ENCODE assay signal across 22 cellular contexts in the genomic region with DNA sequence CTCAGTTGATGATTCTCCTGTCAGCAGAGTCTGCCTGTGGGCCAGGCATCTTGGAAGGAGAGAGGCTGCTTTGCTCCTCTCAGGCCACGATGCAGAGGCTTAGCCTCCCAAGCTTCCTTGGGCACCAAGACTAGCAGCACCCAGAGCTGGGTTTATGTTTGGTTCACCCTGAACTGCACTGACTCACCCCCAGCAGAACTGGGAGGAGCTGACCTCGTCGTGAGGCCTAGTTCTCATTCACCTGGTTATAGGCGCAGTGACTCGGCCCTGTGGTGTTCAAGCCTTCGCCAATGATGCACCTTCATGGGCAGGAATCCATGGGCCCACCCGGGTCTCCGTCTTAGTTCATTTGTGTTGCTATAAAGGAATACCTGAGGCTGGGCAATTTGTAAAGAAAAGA.
"Had no signal": no experiment of that assay in that cellular context is flagged by ENCODE, and none has a peak within 500 bp of the region (broad histone marks: within the 10 kb centered on the region; RNA-seq: fewer than 3 reads in every experiment).

No MANE protein-coding gene starts in this region.

- ATAC-seq: right cardiac atrium had no signal

- FAIRE-seq: endothelial cell of umbilical vein had no signal

- DNase-seq: activated B cell treated with CpG ODN at 0.5 μM for 24 hours; activated CD4-positive, alpha-beta T cell treated with anti-CD3 and anti-CD28 coated beads for 4 hours; activated CD8-positive, alpha-beta memory T cell treated with anti-CD3 and anti-CD28 coated beads, Interleukin-2, amount 50 U/mL, for 4 hours; activated gamma-delta T cell; activated T-cell treated with anti-CD3 and anti-CD28 coated beads, Interleukin-2, amount 50 U/mL, for 48 hours; adrenal gland; effector CD8-positive, alpha-beta T cell; hypothalamus; islet precursor cell; midbrain; nephron progenitor cell; right cardiac atrium; stimulated activated CD4-positive, alpha-beta T cell treated with anti-CD3 and anti-CD28 coated beads, Interleukin-2, amount 100 ng/mL, for 24 hours; upper lobe of left lung had no signal

- H3K4me3 ChIP-seq: adrenal gland, lung, prostate gland, SK-N-MC, suprapubic skin, upper lobe of left lung had no signal

- H3K9me3 Mint-ChIP-seq: activated B cell treated with CpG ODN at 0.5 μM for 24 hours; activated naive CD4-positive, alpha-beta T cell treated with anti-CD3 and anti-CD28 coated beads, Interleukin-2, amount 50 U/mL, for 24 hours; dendritic cell treated with granulocyte-macrophage colony-stimulating factor and Interleukin-4, amounts not matched to agents 40 ng/mL and 50 ng/mL, for 4 days; nephron progenitor cell; stimulated activated naive CD8-positive, alpha-beta T cell treated with anti-CD3 and anti-CD28 coated beads, Interleukin-15, Interleukin-2, amounts not matched to agents 100 ng/mL and 50 ng/mL, for 24 hours had no signal

- H3K27me3 Mint-ChIP-seq: activated B cell treated with CpG ODN at 0.5 μM for 24 hours; activated naive CD4-positive, alpha-beta T cell treated with anti-CD3 and anti-CD28 coated beads, Interleukin-2, amount 50 U/mL, for 24 hours; dendritic cell treated with granulocyte-macrophage colony-stimulating factor and Interleukin-4, amounts not matched to agents 40 ng/mL and 50 ng/mL, for 4 days; stimulated activated naive CD8-positive, alpha-beta T cell treated with anti-CD3 and anti-CD28 coated beads, Interleukin-15, Interleukin-2, amounts not matched to agents 100 ng/mL and 50 ng/mL, for 24 hours had no signal

- H3K36me3 ChIP-seq: adrenal gland, prostate gland, suprapubic skin, upper lobe of left lung had no signal

- H3K4me1 Mint-ChIP-seq: activated naive CD4-positive, alpha-beta T cell treated with anti-CD3 and anti-CD28 coated beads, Interleukin-2, amount 50 U/mL, for 24 hours had no signal

- H3K27ac ChIP-seq: prostate gland, SK-N-MC, suprapubic skin had no signal

- H3K4me3 Mint-ChIP-seq: activated B cell treated with CpG ODN at 0.5 μM for 24 hours; activated naive CD4-positive, alpha-beta T cell treated with anti-CD3 and anti-CD28 coated beads, Interleukin-2, amount 50 U/mL, for 24 hours; dendritic cell treated with granulocyte-macrophage colony-stimulating factor and Interleukin-4, amounts not matched to agents 40 ng/mL and 50 ng/mL, for 4 days; nephron progenitor cell; stimulated activated naive CD8-positive, alpha-beta T cell treated with anti-CD3 and anti-CD28 coated beads, Interleukin-15, Interleukin-2, amounts not matched to agents 100 ng/mL and 50 ng/mL, for 24 hours had no signal

- H3K9me3 ChIP-seq: adrenal gland, prostate gland, suprapubic skin, upper lobe of left lung had no signal

- H3K27ac Mint-ChIP-seq: activated B cell treated with CpG ODN at 0.5 μM for 24 hours; activated naive CD4-positive, alpha-beta T cell treated with anti-CD3 and anti-CD28 coated beads, Interleukin-2, amount 50 U/mL, for 24 hours; dendritic cell treated with granulocyte-macrophage colony-stimulating factor and Interleukin-4, amounts not matched to agents 40 ng/mL and 50 ng/mL, for 4 days; stimulated activated naive CD8-positive, alpha-beta T cell treated with anti-CD3 and anti-CD28 coated beads, Interleukin-15, Interleukin-2, amounts not matched to agents 100 ng/mL and 50 ng/mL, for 24 hours had no signal

- H3K27me3 ChIP-seq: adrenal gland, suprapubic skin, upper lobe of left lung had no signal
